27 cellular contexts compared by ENCODE assay signal in genomic region chr15:81281176-81281735, GRCh38. TPM values are rescaled to one million over a fixed set of nuclear protein-coding genes. Genes with fewer than 3 reads are reported as not detected.
DNase-seq lines count a peak whose midpoint lies in the region; ATAC-seq and TF ChIP-seq lines count a peak whose summit lies in the region.
"Had no signal": no experiment of that assay in that cellular context is flagged by ENCODE, and none has a peak within 500 bp of the region (broad histone marks: within the 10 kb centered on the region; RNA-seq: fewer than 3 reads in every experiment).

No MANE protein-coding gene starts in this region.

- ATAC-seq in activated naive CD8-positive, alpha-beta T cell treated with anti-CD3 and anti-CD28 coated beads, Interleukin-2, amount 10 ng/mL, durations not matched to agents 7 days and 5 days (ENCODE audit: low read depth), result no peak
- no peak for ATAC-seq in activated naive CD8-positive, alpha-beta T cell treated with anti-CD3 and anti-CD28 coated beads, Interleukin-2, amount 50 U/mL, for 24 hours
- peak in 1 of 4 experiments; percentile 28 for ATAC-seq in T-cell (replicated peaks in 1 of 4)
- ATAC-seq in GM18868 (IDR thresholded peaks at IDR 0.05; ENCODE audit: unreplicated experiment), result no peak
- ATAC-seq: activated CD4-positive, alpha-beta T cell treated with anti-CD3 and anti-CD28 coated beads for 36 hours; activated CD8-positive, alpha-beta memory T cell treated with anti-CD3 and anti-CD28 coated beads, Interleukin-2, amount 10 ng/mL, durations not matched to agents 7 days and 5 days; foreskin keratinocyte; natural killer cell had no signal

- no peak overlapping the region for H3K9ac ChIP-seq in mesenchymal stem cell (ENCODE audit: low read length)
- H3K9ac ChIP-seq: GM23248 had no signal

- H2AFZ ChIP-seq in mesenchymal stem cell (ENCODE audit: low read depth, low read length), result no peak overlapping the region
- H2AFZ ChIP-seq: GM23248 had no signal

- H3K27me3 Mint-ChIP-seq in activated naive CD8-positive, alpha-beta T cell treated with anti-CD3 and anti-CD28 coated beads, Interleukin-2, amount 10 ng/mL, durations not matched to agents 7 days and 5 days, result no peaks in the 10 kb centered on the region
- H3K27me3 Mint-ChIP-seq in activated naive CD8-positive, alpha-beta T cell treated with anti-CD3 and anti-CD28 coated beads, Interleukin-2, amount 50 U/mL, for 24 hours, result no peaks in the 10 kb centered on the region
- H3K27me3 Mint-ChIP-seq in T-cell (no peaks in the 10 kb centered on the region), type B pancreatic cell (no peaks in the 10 kb centered on the region)
- H3K27me3 Mint-ChIP-seq: activated CD4-positive, alpha-beta T cell treated with anti-CD3 and anti-CD28 coated beads for 36 hours; activated CD8-positive, alpha-beta memory T cell treated with anti-CD3 and anti-CD28 coated beads, Interleukin-2, amount 10 ng/mL, durations not matched to agents 7 days and 5 days had no signal

- no peak overlapping the region for H2AK5ac ChIP-seq in mesenchymal stem cell (ENCODE audit: low read length, severe bottlenecking)

- no peak overlapping the region for H3K4me2 ChIP-seq in mesenchymal stem cell (ENCODE audit: low read length, poor library complexity, severe bottlenecking)

- H3K4me1 ChIP-seq in mesenchymal stem cell (ENCODE audit: control insufficient read depth, insufficient read depth, low read depth, low read length), result peaks cover 11% of the 10 kb centered on the region
- peaks cover 10 to 21% of the 10 kb centered on the region in 2 donors for H3K4me1 ChIP-seq in thyroid gland
- H3K4me1 ChIP-seq: foreskin keratinocyte, upper lobe of left lung had no signal

- no peak for TF ChIP-seq POLR2A in thyroid gland (IDR thresholded peaks at IDR 0.05)

- no peaks in the 10 kb centered on the region for H3K79me1 ChIP-seq in mesenchymal stem cell (replicated peaks; ENCODE audit: low read length, poor library complexity, severe bottlenecking)

- H3K27ac ChIP-seq in mesenchymal stem cell (ENCODE audit: low read length, poor library complexity, severe bottlenecking) (no peak overlapping the region), thyroid gland (peak overlapping the region in 1 of 3 donors; percentile 86)
- H3K27ac ChIP-seq: esophagus muscularis mucosa, foreskin keratinocyte, GM23248, heart left ventricle, sigmoid colon, upper lobe of left lung had no signal

- peaks cover 9% of the 10 kb centered on the region for H3K36me3 Mint-ChIP-seq in activated naive CD8-positive, alpha-beta T cell treated with anti-CD3 and anti-CD28 coated beads, Interleukin-2, amount 10 ng/mL, durations not matched to agents 7 days and 5 days
- H3K36me3 Mint-ChIP-seq in activated naive CD8-positive, alpha-beta T cell treated with anti-CD3 and anti-CD28 coated beads, Interleukin-2, amount 50 U/mL, for 24 hours (ENCODE audit: low read depth), result peaks cover 42% of the 10 kb centered on the region
- peaks cover 6% of the 10 kb centered on the region for H3K36me3 Mint-ChIP-seq in T-cell
- peaks cover 3% of the 10 kb centered on the region for H3K36me3 Mint-ChIP-seq in type B pancreatic cell

- H3K4me1 Mint-ChIP-seq in activated naive CD8-positive, alpha-beta T cell treated with anti-CD3 and anti-CD28 coated beads, Interleukin-2, amount 10 ng/mL, durations not matched to agents 7 days and 5 days, result peaks cover 21% of the 10 kb centered on the region
- H3K4me1 Mint-ChIP-seq in activated naive CD8-positive, alpha-beta T cell treated with anti-CD3 and anti-CD28 coated beads, Interleukin-2, amount 50 U/mL, for 24 hours, result peaks cover 43% of the 10 kb centered on the region
- H3K4me1 Mint-ChIP-seq in T-cell (peaks cover 75 to 77% (median 76%) of the 10 kb centered on the region in 3 donors), type B pancreatic cell (ENCODE audit: unreplicated experiment) (peaks cover 9% of the 10 kb centered on the region)

- no peak for TF ChIP-seq CTCF in type B pancreatic cell (conservative IDR thresholded peaks at IDR 0.05)
- TF ChIP-seq CTCF in thyroid gland (IDR thresholded peaks at IDR 0.05), result no peak

- no peak overlapping the region for H3K23ac ChIP-seq in mesenchymal stem cell (ENCODE audit: low read length in 2 of 2)

- DNase-seq in activated naive CD8-positive, alpha-beta T cell treated with anti-CD3 and anti-CD28 coated beads, Interleukin-2, amount 10 ng/mL, durations not matched to agents 7 days and 5 days, result no peak
- DNase-seq in activated naive CD8-positive, alpha-beta T cell treated with anti-CD3 and anti-CD28 coated beads, Interleukin-2, amount 50 U/mL, for 24 hours, result no peak
- no peak for DNase-seq in T-cell
- DNase-seq in mesenteric fat pad (ENCODE audit: low spot score), result peak; percentile 72
- DNase-seq in type B pancreatic cell (ENCODE audit: extremely low spot score, unreplicated experiment), result no peak
- DNase-seq in mesenchymal stem cell, result no peak
- DNase-seq in thyroid gland, result no peak
- DNase-seq: activated CD4-positive, alpha-beta T cell treated with anti-CD3 and anti-CD28 coated beads for 36 hours; activated CD8-positive, alpha-beta memory T cell treated with anti-CD3 and anti-CD28 coated beads, Interleukin-2, amount 10 ng/mL, durations not matched to agents 7 days and 5 days; Calu3; central memory CD4-positive, alpha-beta T cell; cortex of kidney; foreskin keratinocyte; GM23248; heart left ventricle; midbrain; natural killer cell; NCI-H1092 treated with DMSO at 0.1 percent for 48 hours; NCI-H1694 treated with DMSO at 0.1 percent for 48 hours; NCI-H82; sigmoid colon; stimulated activated CD4-positive, alpha-beta T cell treated with anti-CD3 and anti-CD28 coated beads, Interleukin-12 subunit alpha, Interleukin-12 subunit beta, amount 100 ng/mL, for 4 hours; stimulated activated CD4-positive, alpha-beta T cell treated with anti-CD3 and anti-CD28 coated beads, Interleukin-4, amount 100 ng/mL, for 1 hour; T-helper 9 cell; upper lobe of left lung had no signal

- H4K91ac ChIP-seq in mesenchymal stem cell (ENCODE audit: low read length), result no peak overlapping the region

- H3K4me3 ChIP-seq in mesenchymal stem cell (ENCODE audit: insufficient read depth in 1 of 2, low read depth in 1 of 2, low read length in 2 of 2) (no peak overlapping the region), thyroid gland (replicated peaks in 1 of 3) (no peak overlapping the region)
- H3K4me3 ChIP-seq: esophagus muscularis mucosa, GM23248, heart left ventricle, sigmoid colon, upper lobe of left lung had no signal

- no peak overlapping the region for H2BK12ac ChIP-seq in mesenchymal stem cell (ENCODE audit: low read length in 2 of 2)

- no peak overlapping the region for H2BK5ac ChIP-seq in mesenchymal stem cell (ENCODE audit: low read depth, low read length, poor library complexity, severe bottlenecking)

- H3K4ac ChIP-seq in mesenchymal stem cell (ENCODE audit: low read depth in 1 of 2, low read length in 2 of 2), result no peak overlapping the region

- no peak overlapping the region for H2BK120ac ChIP-seq in mesenchymal stem cell (ENCODE audit: low read depth, low read length)

- no peak overlapping the region for H3K4me3 Mint-ChIP-seq in activated naive CD8-positive, alpha-beta T cell treated with anti-CD3 and anti-CD28 coated beads, Interleukin-2, amount 10 ng/mL, durations not matched to agents 7 days and 5 days
- H3K4me3 Mint-ChIP-seq in activated naive CD8-positive, alpha-beta T cell treated with anti-CD3 and anti-CD28 coated beads, Interleukin-2, amount 50 U/mL, for 24 hours, result no peak overlapping the region
- H3K4me3 Mint-ChIP-seq in T-cell, result peak overlapping the region in 1 of 3 donors; percentile 57
- peak overlapping the region; percentile 8 for H3K4me3 Mint-ChIP-seq in type B pancreatic cell
- H3K4me3 Mint-ChIP-seq: activated CD4-positive, alpha-beta T cell treated with anti-CD3 and anti-CD28 coated beads for 36 hours; activated CD8-positive, alpha-beta memory T cell treated with anti-CD3 and anti-CD28 coated beads, Interleukin-2, amount 10 ng/mL, durations not matched to agents 7 days and 5 days; natural killer cell had no signal

- peaks cover 7% of the 10 kb centered on the region for H3K9me3 Mint-ChIP-seq in activated naive CD8-positive, alpha-beta T cell treated with anti-CD3 and anti-CD28 coated beads, Interleukin-2, amount 10 ng/mL, durations not matched to agents 7 days and 5 days
- H3K9me3 Mint-ChIP-seq in activated naive CD8-positive, alpha-beta T cell treated with anti-CD3 and anti-CD28 coated beads, Interleukin-2, amount 50 U/mL, for 24 hours, result peaks cover 21% of the 10 kb centered on the region
- peaks cover 3 to 7% (median 7%) of the 10 kb centered on the region in 3 donors for H3K9me3 Mint-ChIP-seq in T-cell
- peaks cover 11% of the 10 kb centered on the region for H3K9me3 Mint-ChIP-seq in type B pancreatic cell

- H3K27ac Mint-ChIP-seq in activated naive CD8-positive, alpha-beta T cell treated with anti-CD3 and anti-CD28 coated beads, Interleukin-2, amount 10 ng/mL, durations not matched to agents 7 days and 5 days, result peak overlapping the region; percentile 27
- no peak overlapping the region for H3K27ac Mint-ChIP-seq in activated naive CD8-positive, alpha-beta T cell treated with anti-CD3 and anti-CD28 coated beads, Interleukin-2, amount 50 U/mL, for 24 hours
- H3K27ac Mint-ChIP-seq in T-cell (peak overlapping the region; percentile 4 to 83), type B pancreatic cell (peak overlapping the region; percentile 90)
- H3K27ac Mint-ChIP-seq: activated CD4-positive, alpha-beta T cell treated with anti-CD3 and anti-CD28 coated beads for 36 hours; activated CD8-positive, alpha-beta memory T cell treated with anti-CD3 and anti-CD28 coated beads, Interleukin-2, amount 10 ng/mL, durations not matched to agents 7 days and 5 days had no signal

- H3K36me3 ChIP-seq in mesenchymal stem cell (ENCODE audit: control insufficient read depth in 1 of 2, insufficient read depth in 2 of 2, low read depth in 1 of 2, low read length in 2 of 2) (peaks cover 0 to 12% of the 10 kb centered on the region in 2 experiments), thyroid gland (no peaks in the 10 kb centered on the region)
- H3K36me3 ChIP-seq: sigmoid colon had no signal

- H2BK15ac ChIP-seq in mesenchymal stem cell (ENCODE audit: low read depth, poor library complexity, severe bottlenecking), result no peak overlapping the region

- H3K18ac ChIP-seq in mesenchymal stem cell (ENCODE audit: low read depth in 1 of 2, low read length in 2 of 2), result no peak overlapping the region

- peak overlapping the region in 1 of 2 experiments; percentile 1 for H3K14ac ChIP-seq in mesenchymal stem cell (ENCODE audit: low read length in 2 of 2)

- intact Hi-C loops in thyroid gland (cut with DNase I), result no loop called here

- no peak overlapping the region for H4K8ac ChIP-seq in mesenchymal stem cell (ENCODE audit: low read length)

- 72% methylated on average over 10 of the region's 10 CpGs for WGBS in mesenchymal stem cell
- 89 to 96% methylated on average over 10 of the region's 10 CpGs for WGBS in thyroid gland, 2 donors

- CTCF ChIA-PET in T-cell (lab: Charles Lee), result interaction anchor here in 1 of 2 donors (1.8 kb wide), 1 partner anchor 10 kb away, joined by 7 read pairs; no protein-coding TSS in a partner anchor

- POLR2A ChIA-PET in activated naive CD8-positive, alpha-beta T cell treated with anti-CD3 and anti-CD28 coated beads, Interleukin-2, amount 10 ng/mL, durations not matched to agents 7 days and 5 days (lab: Charles Lee), result interaction anchor here (2.1 to 4.6 kb wide), 2 partner anchors 13 to 19 kb away, joined by 11 to 44 read pairs; no protein-coding TSS in a partner anchor
- POLR2A ChIA-PET in T-cell (lab: Charles Lee), result interaction anchor here in 1 of 2 donors (1.1 kb wide), 1 partner anchor 12 kb away, joined by 4 read pairs; no protein-coding TSS in a partner anchor

- H3K9me3 ChIP-seq in mesenchymal stem cell (ENCODE audit: control insufficient read depth, low read length) (peaks cover 14% of the 10 kb centered on the region), thyroid gland (no peaks in the 10 kb centered on the region)
- H3K9me3 ChIP-seq: upper lobe of left lung had no signal

- H3K27me3 ChIP-seq in mesenchymal stem cell (ENCODE audit: control insufficient read depth in 1 of 2, insufficient read depth in 1 of 2, low read length in 2 of 2) (peaks cover 5 to 42% of the 10 kb centered on the region in 2 experiments), thyroid gland (no peaks in the 10 kb centered on the region)
- H3K27me3 ChIP-seq: esophagus muscularis mucosa, foreskin keratinocyte, sigmoid colon, upper lobe of left lung had no signal

RNA-seq across cellular contexts. Expression of gene STARD5, which starts 42.7 kb away (rescaled TPM):
- total RNA-seq in activated naive CD8-positive, alpha-beta T cell treated with anti-CD3 and anti-CD28 coated beads, Interleukin-2, amount 10 ng/mL, durations not matched to agents 7 days and 5 days, result 1 to 10 TPM; 5.4 to 7.2 TPM
- total RNA-seq in T-cell (1 to 10 TPM; 5.8 to 8.5 (median 7.3) TPM), mesenteric fat pad (3.3 TPM), type B pancreatic cell (ENCODE audit: low replicate concordance) (7.8 and 15.1 TPM in 2 replicates), thyroid gland (10 to 100 TPM in 1 of 4 donors, 1 to 10 TPM in 3; 1.5 to 11.3 (median 8.5) TPM)
- polyA plus RNA-seq in mesenchymal stem cell (2013, experiment 1 of 2), result 2.6 TPM
- polyA plus RNA-seq in mesenchymal stem cell (2013, experiment 2 of 2), result 2.5 TPM
